Comparison of ENCODE assay signal across 8 cellular contexts in genomic region chr11:3091846-3092602, GRCh38. TPM values are rescaled to one million over a fixed set of nuclear protein-coding genes. Genes with fewer than 3 reads are reported as not detected.
DNase-seq lines count a peak whose midpoint lies in the region; TF ChIP-seq lines count a peak whose summit lies in the region.

No MANE protein-coding gene starts in this region.

- WGBS in lower leg skin, 2 donors = 50 to 82% methylated on average over 16 to 24 of the region's 27 CpGs

- DNase-seq in EH (ENCODE audit: low read depth) (peak; percentile 58), HFFc6 (peak; percentile 52), NCI-H226 (peak; percentile 62), chondrocyte (ENCODE audit: low spot score) (no peak), lower leg skin (ENCODE audit: low spot score in 2 of 2) (peak in 1 of 2 donors; percentile 92), GF-D8 (lab: John Stamatoyannopoulos, UW) (no peak)
- peak; percentile 50 to 72 for DNase-seq in activated CD4-positive, alpha-beta T cell treated with anti-CD3 and anti-CD28 coated beads for 4 hours
- DNase-seq in stimulated activated CD8-positive, alpha-beta memory T cell treated with anti-CD3 and anti-CD28 coated beads, Interleukin-12 subunit alpha, Interleukin-12 subunit beta, amount 100 ng/mL, for 24 hours (ENCODE audit: extremely low read depth) = peak; percentile 25

- no peak overlapping the region for H3K4me3 ChIP-seq in lower leg skin (ENCODE audit: low read depth, poor library complexity, severe bottlenecking)

- H3K9me3 Mint-ChIP-seq in HFFc6 = no peaks in the 10 kb centered on the region; the same call in 1 of the 2 replicates
- no peaks in the 10 kb centered on the region for H3K9me3 Mint-ChIP-seq in chondrocyte (ENCODE audit: low read depth)

- peaks cover 34% of the 10 kb centered on the region for H3K4me1 Mint-ChIP-seq in HFFc6 (ENCODE audit: low read depth)
- H3K4me1 Mint-ChIP-seq in chondrocyte (ENCODE audit: low read depth) = peaks cover 21% of the 10 kb centered on the region

- H3K36me3 Mint-ChIP-seq in HFFc6 (ENCODE audit: low read depth) = peaks cover 10% of the 10 kb centered on the region
- peaks cover 11% of the 10 kb centered on the region for H3K36me3 Mint-ChIP-seq in chondrocyte (ENCODE audit: low read depth)

- no peak overlapping the region for H3K4me3 Mint-ChIP-seq in HFFc6
- H3K4me3 Mint-ChIP-seq in chondrocyte (ENCODE audit: unreplicated experiment) = no peak overlapping the region

- intact Hi-C loops in lower leg skin (cut with DNase I; ENCODE audit: low total_unique reads) = loop anchor here (5.0 to 10.0 kb wide), 2 partner anchors 55 to 557 kb away; no protein-coding TSS in a partner anchor

- H3K27me3 Mint-ChIP-seq in HFFc6 (ENCODE audit: insufficient read depth) (peaks cover 4% of the 10 kb centered on the region), chondrocyte (ENCODE audit: low read depth) (no peaks in the 10 kb centered on the region)

- TF ChIP-seq CTCF in HFFc6 (IDR thresholded peaks at IDR 0.05) (peak; percentile 100), chondrocyte (IDR thresholded peaks at IDR 0.05) (peak; percentile 99), lower leg skin (IDR thresholded peaks at IDR 0.05) (peak in 2 of 3 donors; percentile 54 to 75)

- H3K27ac Mint-ChIP-seq in HFFc6 (no peak overlapping the region), chondrocyte (ENCODE audit: unreplicated experiment) (no peak overlapping the region)

- TF ChIP-seq POLR2A in lower leg skin (IDR thresholded peaks at IDR 0.05) = no peak

RNA-seq across cellular contexts. Expression of gene CARS1, which starts 34.8 kb away (rescaled TPM):
- 10 to 100 TPM; 51.2 to 64.3 (median 56.1) TPM for total RNA-seq in HFFc6 (2021; fragmentation: NEBNext Ultra II Directional; extraction: Animal tissue kit (Norgen Biotek cat#: 25700))
- total RNA-seq in chondrocyte (49.3 to 106 TPM (median 101 TPM) in 3 replicates), lower leg skin (10 to 100 TPM; 56.7 to 63.0 (median 60.7) TPM)

Comparison
In these comparisons a context has a peak if more than half of its experiments do, and no peak if none do; other contexts are left out.
1. DNase-seq: peak in EH (single experiment), HFFc6 (single experiment), NCI-H226 (single experiment), activated CD4-positive, alpha-beta T cell treated with anti-CD3 and anti-CD28 coated beads for 4 hours (2 of 2) and stimulated activated CD8-positive, alpha-beta memory T cell treated with anti-CD3 and anti-CD28 coated beads, Interleukin-12 subunit alpha, Interleukin-12 subunit beta, amount 100 ng/mL, for 24 hours (single experiment); none in chondrocyte (single experiment) and GF-D8 (single experiment).
2. Peak in every context shown above with its lines, with median percentiles within 50 percentile points of each other: CTCF ChIP-seq.